ENCODE assay signal across 29 cellular contexts in genomic region chr12:107986183-107986582, GRCh38.
"Had no signal": no experiment of that assay in that cellular context is flagged by ENCODE, and none has a peak within 500 bp of the region (broad histone marks: within the 10 kb centered on the region; RNA-seq: fewer than 3 reads in every experiment).

No MANE protein-coding gene starts in this region.

- H3K4me1 Mint-ChIP-seq: stimulated activated effector memory CD8-positive, alpha-beta T cell treated with anti-CD3 and anti-CD28 coated beads, Interleukin-12 subunit alpha, Interleukin-12 subunit beta, amount 100 ng/mL, for 72 hours; stimulated activated naive B cell treated with anti-CD40 and anti-IgM and Interleukin-4, amounts not matched to agents 10 μg/mL and 1 μg/mL and 100 μg/mL, for 72 hours; stimulated activated naive CD8-positive, alpha-beta T cell treated with anti-CD3 and anti-CD28 coated beads, Interleukin-15, amount 100 ng/mL, for 72 hours had no signal

- H3K4me1 ChIP-seq: stomach, suprapubic skin, testis, thyroid gland, tibial artery, tibial nerve, transverse colon, upper lobe of left lung, upper lobe of right lung, uterus, vagina had no signal

- H3K9me3 ChIP-seq: stomach, suprapubic skin, testis, thoracic aorta, thyroid gland, tibial artery, tibial nerve, transverse colon, upper lobe of left lung, upper lobe of right lung, uterus, vagina had no signal

- H3K36me3 Mint-ChIP-seq: stimulated activated effector memory CD8-positive, alpha-beta T cell treated with anti-CD3 and anti-CD28 coated beads, Interleukin-12 subunit alpha, Interleukin-12 subunit beta, amount 100 ng/mL, for 72 hours; stimulated activated memory B cell treated with anti-CD40 and anti-IgM and Interleukin-4, amounts not matched to agents 10 μg/mL and 1 μg/mL and 100 μg/mL, for 72 hours; stimulated activated naive B cell treated with anti-CD40 and anti-IgM and Interleukin-4, amounts not matched to agents 10 μg/mL and 1 μg/mL and 100 μg/mL, for 72 hours; type B pancreatic cell had no signal

- ATAC-seq: stimulated activated effector memory CD8-positive, alpha-beta T cell treated with anti-CD3 and anti-CD28 coated beads, Interleukin-12 subunit alpha, Interleukin-12 subunit beta, amount 100 ng/mL, for 72 hours; stimulated activated memory B cell treated with anti-CD40 and anti-IgM and Interleukin-4, amounts not matched to agents 10 μg/mL and 1 μg/mL and 100 μg/mL, for 72 hours; stimulated activated naive B cell treated with anti-CD40 and anti-IgM and Interleukin-4, amounts not matched to agents 10 μg/mL and 1 μg/mL and 100 μg/mL, for 72 hours; stimulated activated naive CD8-positive, alpha-beta T cell treated with anti-CD3 and anti-CD28 coated beads, Interleukin-15, amount 100 ng/mL, for 72 hours; stimulated activated naive CD8-positive, alpha-beta T cell treated with anti-CD3 and anti-CD28 coated beads, Interleukin-15, Interleukin-2, amounts not matched to agents 100 U/mL and 50 U/mL, for 24 hours; upper lobe of right lung had no signal

- H3K36me3 ChIP-seq: stomach, suprapubic skin, thoracic aorta, thyroid gland, tibial artery, tibial nerve, transverse colon, upper lobe of left lung, upper lobe of right lung, uterus, vagina had no signal

- H3K4me3 Mint-ChIP-seq: stimulated activated effector memory CD8-positive, alpha-beta T cell treated with anti-CD3 and anti-CD28 coated beads, Interleukin-12 subunit alpha, Interleukin-12 subunit beta, amount 100 ng/mL, for 72 hours; stimulated activated memory B cell treated with anti-CD40 and anti-IgM and Interleukin-4, amounts not matched to agents 10 μg/mL and 1 μg/mL and 100 μg/mL, for 72 hours; stimulated activated naive B cell treated with anti-CD40 and anti-IgM and Interleukin-4, amounts not matched to agents 10 μg/mL and 1 μg/mL and 100 μg/mL, for 72 hours; stimulated activated naive CD8-positive, alpha-beta T cell treated with anti-CD3 and anti-CD28 coated beads, Interleukin-15, amount 100 ng/mL, for 72 hours; stimulated activated naive CD8-positive, alpha-beta T cell treated with anti-CD3 and anti-CD28 coated beads, Interleukin-15, Interleukin-2, amounts not matched to agents 100 ng/mL and 50 ng/mL, for 24 hours; type B pancreatic cell had no signal

- H3K27ac Mint-ChIP-seq: stimulated activated effector memory CD8-positive, alpha-beta T cell treated with anti-CD3 and anti-CD28 coated beads, Interleukin-12 subunit alpha, Interleukin-12 subunit beta, amount 100 ng/mL, for 72 hours; stimulated activated memory B cell treated with anti-CD40 and anti-IgM and Interleukin-4, amounts not matched to agents 10 μg/mL and 1 μg/mL and 100 μg/mL, for 72 hours; stimulated activated naive B cell treated with anti-CD40 and anti-IgM and Interleukin-4, amounts not matched to agents 10 μg/mL and 1 μg/mL and 100 μg/mL, for 72 hours; stimulated activated naive CD8-positive, alpha-beta T cell treated with anti-CD3 and anti-CD28 coated beads, Interleukin-15, amount 100 ng/mL, for 72 hours; stimulated activated naive CD8-positive, alpha-beta T cell treated with anti-CD3 and anti-CD28 coated beads, Interleukin-15, Interleukin-2, amounts not matched to agents 100 ng/mL and 50 ng/mL, for 24 hours; type B pancreatic cell had no signal

- H3K4me3 ChIP-seq: stomach, suprapubic skin, testis, thoracic aorta, thyroid gland, tibial artery, tibial nerve, transverse colon, upper lobe of left lung, upper lobe of right lung, uterus, vagina had no signal

- DNase-seq: stimulated activated CD4-positive, alpha-beta T cell treated with anti-CD3 and anti-CD28 coated beads, Interleukin-2, amount 100 ng/mL, for 48 hours; stimulated activated CD4-positive, alpha-beta T cell treated with anti-CD3 and anti-CD28 coated beads, Interleukin-4, amount 100 ng/mL, for 1 hour; stimulated activated CD4-positive, alpha-beta T cell treated with anti-CD3 and anti-CD28 coated beads, Interleukin-4, amount 100 ng/mL, for 24 hours; stimulated activated CD4-positive, alpha-beta T cell treated with anti-CD3 and anti-CD28 coated beads, Interleukin-4, amount 100 ng/mL, for 4 hours; stimulated activated CD8-positive, alpha-beta memory T cell treated with anti-CD3 and anti-CD28 coated beads, Interleukin-4, amount 100 ng/mL, for 48 hours; stimulated activated naive B cell treated with anti-CD40 and anti-IgM and Interleukin-4, amounts not matched to agents 10 μg/mL and 1 μg/mL and 100 μg/mL, for 72 hours; stimulated activated naive CD4-positive, alpha-beta T cell; stimulated activated naive CD4-positive, alpha-beta T cell treated with Interleukin-2 at 50 U/mL for 16 hours; stimulated activated naive CD8-positive, alpha-beta T cell treated with anti-CD3 and anti-CD28 coated beads, Interleukin-15, amount 100 ng/mL, for 72 hours; stimulated activated naive CD8-positive, alpha-beta T cell treated with anti-CD3 and anti-CD28 coated beads, Interleukin-15, Interleukin-2, amounts not matched to agents 100 U/mL and 50 U/mL, for 24 hours; stomach; substantia nigra; testis; thyroid gland; tibial artery; transverse colon; trophoblast cell; upper lobe of left lung; upper lobe of right lung; uterus had no signal

- H3K27me3 ChIP-seq: testis, thyroid gland, tibial nerve, transverse colon, upper lobe of left lung, uterus, vagina had no signal

- H3K27ac ChIP-seq: stomach, suprapubic skin, testis, thoracic aorta, thyroid gland, tibial artery, tibial nerve, transverse colon, upper lobe of left lung, upper lobe of right lung, uterus, vagina had no signal

- H3K9me3 Mint-ChIP-seq: stimulated activated effector memory CD8-positive, alpha-beta T cell treated with anti-CD3 and anti-CD28 coated beads, Interleukin-12 subunit alpha, Interleukin-12 subunit beta, amount 100 ng/mL, for 72 hours; stimulated activated memory B cell treated with anti-CD40 and anti-IgM and Interleukin-4, amounts not matched to agents 10 μg/mL and 1 μg/mL and 100 μg/mL, for 72 hours; stimulated activated naive B cell treated with anti-CD40 and anti-IgM and Interleukin-4, amounts not matched to agents 10 μg/mL and 1 μg/mL and 100 μg/mL, for 72 hours; stimulated activated naive CD8-positive, alpha-beta T cell treated with anti-CD3 and anti-CD28 coated beads, Interleukin-15, amount 100 ng/mL, for 72 hours; stimulated activated naive CD8-positive, alpha-beta T cell treated with anti-CD3 and anti-CD28 coated beads, Interleukin-15, Interleukin-2, amounts not matched to agents 100 ng/mL and 50 ng/mL, for 24 hours; type B pancreatic cell had no signal

- FAIRE-seq: urothelium cell line had no signal
